In genomic region chr13:105572401-105572800, GRCh38 we compare ENCODE assay signal across 20 cellular contexts.
"Had no signal": no experiment of that assay in that cellular context is flagged by ENCODE, and none has a peak within 500 bp of the region (broad histone marks: within the 10 kb centered on the region; RNA-seq: fewer than 3 reads in every experiment).

No MANE protein-coding gene starts in this region.

- H3K4me3 ChIP-seq: colonic mucosa, left ventricle myocardium inferior, SJSA1, suprapubic skin had no signal

- ATAC-seq: activated naive CD8-positive, alpha-beta T cell treated with anti-CD3 and anti-CD28 coated beads, Interleukin-2, amount 50 U/mL, for 24 hours; activated T-helper 17 cell treated with anti-CD3 and anti-CD28 coated beads, Interleukin-2, amount 50 U/mL, for 72 hours; natural killer cell treated with Interleukin-12 subunit alpha and Interleukin-12 subunit beta and Interleukin-15 and Interleukin-18, amount 100 ng/mL, for 72 hours; right cardiac atrium had no signal

- H3K36me3 ChIP-seq: colonic mucosa, left ventricle myocardium inferior, SJSA1, suprapubic skin had no signal

- H3K4me1 ChIP-seq: colonic mucosa, SJSA1, suprapubic skin had no signal

- DNase-seq: activated CD4-positive, alpha-beta T cell treated with anti-CD3 and anti-CD28 coated beads, Interleukin-2, amount 50 U/mL, for 4 hours; activated CD4-positive, CD25-positive, alpha-beta regulatory T cell treated with anti-CD3 and anti-CD28 coated beads, Interleukin-2, amount 50 U/mL, for 72 hours; activated naive CD4-positive, alpha-beta T cell treated with anti-CD3 and anti-CD28 coated beads for 36 hours; activated naive CD8-positive, alpha-beta T cell treated with anti-CD3 and anti-CD28 coated beads, Interleukin-2, amount 50 U/mL, for 24 hours; activated T-cell treated with anti-CD3 and anti-CD28 coated beads for 4 hours; caudate nucleus; colonic mucosa; effector CD4-positive, alpha-beta T cell; islet precursor cell; left ventricle myocardium inferior; right cardiac atrium; small intestine; stimulated activated CD4-positive, alpha-beta T cell treated with anti-CD3 and anti-CD28 coated beads, Interleukin-4, amount 100 ng/mL, for 4 hours; stimulated activated CD8-positive, alpha-beta memory T cell treated with anti-CD3 and anti-CD28 coated beads, Interleukin-4, amount 100 ng/mL, for 48 hours; stimulated activated naive CD4-positive, alpha-beta T cell treated with Interleukin-2 at 50 U/mL for 16 hours; T1000 had no signal

- H3K9me3 ChIP-seq: colonic mucosa, SJSA1, suprapubic skin had no signal

- H3K27me3 ChIP-seq: colonic mucosa, SJSA1, suprapubic skin had no signal

- H3K27ac ChIP-seq: colonic mucosa, left ventricle myocardium inferior, SJSA1, suprapubic skin had no signal

- FAIRE-seq: small intestine had no signal
